1 cellular context compared by ENCODE assay signal in genomic region chr1:109776911-109777310, GRCh38.
TF ChIP-seq lines count a peak whose summit lies in the region.

No MANE protein-coding gene starts in this region.

TF ChIP-seq in HepG2, 621 proteins besides CTCF, POLR2A, EP300 and RAD21 (continued from another document and continues in another):
- no peak for TF ChIP-seq HNF1B (CRISPR knock-in tag; IDR thresholded peaks at IDR 0.05)
- no peak for TF ChIP-seq SSRP1 (CRISPR knock-in tag; IDR thresholded peaks at IDR 0.05)
- no peak for TF ChIP-seq ZNF75D (CRISPR knock-in tag; IDR thresholded peaks at IDR 0.05; ENCODE audit: borderline replicate concordance)
- TF ChIP-seq NR2F2 (IDR thresholded peaks at IDR 0.05; ENCODE audit: borderline replicate concordance, low read depth) = no peak
- 0 out of 2 replicates have a peak, but pooled peaks have one; percentile 44 for TF ChIP-seq ELF1 (CRISPR knock-in tag; IDR thresholded peaks at IDR 0.05)
- TF ChIP-seq HNRNPH1 (optimal IDR thresholded peaks at IDR 0.05; ENCODE audit: low read depth, low read length) = no peak
- TF ChIP-seq ZNF574 (CRISPR knock-in tag; IDR thresholded peaks at IDR 0.05) = no peak
- no peak for TF ChIP-seq HNF1A (IDR thresholded peaks at IDR 0.05; ENCODE audit: low read depth)
- TF ChIP-seq HNF1A (CRISPR knock-in tag; IDR thresholded peaks at IDR 0.05; ENCODE audit: borderline replicate concordance) = no peak
- no peak for TF ChIP-seq NR0B2 (CRISPR knock-in tag; IDR thresholded peaks at IDR 0.05)
- no peak for TF ChIP-seq SIN3B (IDR thresholded peaks at IDR 0.05; ENCODE audit: low read length)
- no peak for TF ChIP-seq ZNF670 (CRISPR knock-in tag; IDR thresholded peaks at IDR 0.05; ENCODE audit: borderline replicate concordance)
- TF ChIP-seq ZNF296 (CRISPR knock-in tag; conservative IDR thresholded peaks at IDR 0.05) = no peak
- TF ChIP-seq SP5 (CRISPR knock-in tag; IDR thresholded peaks at IDR 0.05; ENCODE audit: borderline replicate concordance, low read depth) = no peak
- TF ChIP-seq ZXDC (CRISPR knock-in tag; IDR thresholded peaks at IDR 0.05) = no peak
- no peak for TF ChIP-seq MYPOP (CRISPR knock-in tag; IDR thresholded peaks at IDR 0.05)
- TF ChIP-seq ZNF143 (CRISPR knock-in tag; IDR thresholded peaks at IDR 0.05) = no peak
- TF ChIP-seq CENPBD1 (CRISPR knock-in tag; IDR thresholded peaks at IDR 0.05; ENCODE audit: borderline replicate concordance, low read depth) = no peak
- TF ChIP-seq GATAD2A (CRISPR knock-in tag; IDR thresholded peaks at IDR 0.05) = peak; percentile 39; the same call in 1 of the 2 replicates
- TF ChIP-seq ZNF503 (CRISPR knock-in tag; IDR thresholded peaks at IDR 0.05) = no peak
- TF ChIP-seq ELF3 (CRISPR knock-in tag; IDR thresholded peaks at IDR 0.05) = peak; percentile 66
- no peak for TF ChIP-seq ZNF260 (CRISPR knock-in tag; IDR thresholded peaks at IDR 0.05; ENCODE audit: borderline replicate concordance, low read depth)
- no peak for TF ChIP-seq ARID3A (IDR thresholded peaks at IDR 0.05; ENCODE audit: low read depth, low read length)
- no peak for TF ChIP-seq SRSF4 (IDR thresholded peaks at IDR 0.05; ENCODE audit: low read depth, low read length, poor library complexity, severe bottlenecking)
- TF ChIP-seq SALL1 (CRISPR knock-in tag; IDR thresholded peaks at IDR 0.05) = peak; percentile 52
- TF ChIP-seq HMGXB4 (CRISPR knock-in tag; IDR thresholded peaks at IDR 0.05; ENCODE audit: borderline replicate concordance in 1 of 2, low read depth in 1 of 2) = peak; percentile 50 to 55; a peak in 2 of 4 replicates
- TF ChIP-seq IRF2 (CRISPR knock-in tag; IDR thresholded peaks at IDR 0.05) = peak; percentile 15; the same call in 1 of the 2 replicates
- no peak; the same call in 1 of the 2 replicates for TF ChIP-seq EED (CRISPR knock-in tag; IDR thresholded peaks at IDR 0.05)
- TF ChIP-seq ZNF530 (CRISPR knock-in tag; IDR thresholded peaks at IDR 0.05; ENCODE audit: low read depth) = no peak
- no peak for TF ChIP-seq PTBP1 (IDR thresholded peaks at IDR 0.05; ENCODE audit: low read depth, low read length, poor library complexity, severe bottlenecking)
- no peak for TF ChIP-seq KDM5B (CRISPR knock-in tag; IDR thresholded peaks at IDR 0.05; ENCODE audit: borderline replicate concordance)
- no peak for TF ChIP-seq PLSCR1 (CRISPR knock-in tag; IDR thresholded peaks at IDR 0.05; ENCODE audit: borderline replicate concordance)
- TF ChIP-seq NAIF1 (CRISPR knock-in tag; IDR thresholded peaks at IDR 0.05; ENCODE audit: borderline replicate concordance) = no peak
- TF ChIP-seq ZNF572 (CRISPR knock-in tag; IDR thresholded peaks at IDR 0.05) = no peak
- TF ChIP-seq CBX2 (IDR thresholded peaks at IDR 0.05; ENCODE audit: low read depth, low read length) = no peak
- TF ChIP-seq CBX2 (CRISPR knock-in tag; IDR thresholded peaks at IDR 0.05; ENCODE audit: low read depth) = no peak
- TF ChIP-seq ZNF704 (CRISPR knock-in tag; IDR thresholded peaks at IDR 0.05; ENCODE audit: borderline replicate concordance) = no peak
- no peak for TF ChIP-seq HOXA7 (CRISPR knock-in tag; IDR thresholded peaks at IDR 0.05)
- peak; percentile 39; the same call in 1 of the 2 replicates for TF ChIP-seq TGIF2 (CRISPR knock-in tag; IDR thresholded peaks at IDR 0.05)
